In genomic region chrX:43504394-43504793, GRCh38 we compare ENCODE assay signal across 18 cellular contexts.
"Had no signal": no experiment of that assay in that cellular context is flagged by ENCODE, and none has a peak within 500 bp of the region (broad histone marks: within the 10 kb centered on the region; RNA-seq: fewer than 3 reads in every experiment).

No MANE protein-coding gene starts in this region.

- ATAC-seq: activated CD8-positive, alpha-beta memory T cell treated with anti-CD3 and anti-CD28 coated beads, Interleukin-2, amount 10 ng/mL, durations not matched to agents 7 days and 5 days; stimulated activated naive CD8-positive, alpha-beta T cell treated with anti-CD3 and anti-CD28 coated beads, Interleukin-15, amount 100 ng/mL, for 72 hours; upper lobe of right lung had no signal

- H3K9me3 Mint-ChIP-seq: activated T-helper 2 cell treated with anti-CD3 and anti-CD28 coated beads, Interferon-gamma antibody, Interleukin-2, Interleukin-4, amounts not matched to agents 10 μg/mL and 5 μg/mL and 100 μg/mL, durations not matched to agents 14 hours and 24 hours and 36 hours; stimulated activated naive CD8-positive, alpha-beta T cell treated with anti-CD3 and anti-CD28 coated beads, Interleukin-15, amount 100 ng/mL, for 72 hours had no signal

- H3K4me3 ChIP-seq: esophagus muscularis mucosa, lung, ovary, sigmoid colon, spleen, testis, upper lobe of right lung had no signal

- H3K27me3 Mint-ChIP-seq: activated CD8-positive, alpha-beta memory T cell treated with anti-CD3 and anti-CD28 coated beads, Interleukin-2, amount 10 ng/mL, durations not matched to agents 7 days and 5 days; stimulated activated naive CD8-positive, alpha-beta T cell treated with anti-CD3 and anti-CD28 coated beads, Interleukin-15, amount 100 ng/mL, for 72 hours had no signal

- H3K36me3 ChIP-seq: esophagus muscularis mucosa, ovary, sigmoid colon, spleen, upper lobe of right lung had no signal

- H3K4me1 ChIP-seq: esophagus muscularis mucosa, sigmoid colon, spleen, testis, upper lobe of right lung had no signal

- H3K27me3 ChIP-seq: esophagus muscularis mucosa, ovary, sigmoid colon, testis, upper lobe of right lung had no signal

- H3K9me3 ChIP-seq: esophagus muscularis mucosa, ovary, sigmoid colon, spleen, testis, upper lobe of right lung had no signal

- DNase-seq: activated CD4-positive, alpha-beta T cell treated with anti-CD3 and anti-CD28 coated beads for 1 hour; activated CD4-positive, alpha-beta T cell treated with anti-CD3 and anti-CD28 coated beads, Interleukin-2, amount 50 U/mL, for 48 hours; activated CD8-positive, alpha-beta memory T cell treated with anti-CD3 and anti-CD28 coated beads, Interleukin-2, amount 10 ng/mL, durations not matched to agents 7 days and 5 days; activated naive CD4-positive, alpha-beta T cell treated with anti-CD3 and anti-CD28 coated beads, Interleukin-2, amount 50 U/mL, for 16 hours; activated T-cell treated with anti-CD3 and anti-CD28 coated beads, Interleukin-2, amount 50 U/mL, for 1 hour; hypothalamus; left cardiac atrium; ovary; sigmoid colon; spleen; stimulated activated naive CD8-positive, alpha-beta T cell treated with anti-CD3 and anti-CD28 coated beads, Interleukin-15, amount 100 ng/mL, for 72 hours; T-helper 1 cell; testis; upper lobe of right lung had no signal

- H3K36me3 Mint-ChIP-seq: activated CD8-positive, alpha-beta memory T cell treated with anti-CD3 and anti-CD28 coated beads, Interleukin-2, amount 10 ng/mL, durations not matched to agents 7 days and 5 days had no signal

- H3K27ac ChIP-seq: esophagus muscularis mucosa, ovary, sigmoid colon, spleen, testis, upper lobe of right lung, VCaP had no signal

- H3K4me1 Mint-ChIP-seq: stimulated activated naive CD8-positive, alpha-beta T cell treated with anti-CD3 and anti-CD28 coated beads, Interleukin-15, amount 100 ng/mL, for 72 hours had no signal

- H3K27ac Mint-ChIP-seq: activated CD8-positive, alpha-beta memory T cell treated with anti-CD3 and anti-CD28 coated beads, Interleukin-2, amount 10 ng/mL, durations not matched to agents 7 days and 5 days; activated T-helper 2 cell treated with anti-CD3 and anti-CD28 coated beads, Interferon-gamma antibody, Interleukin-2, Interleukin-4, amounts not matched to agents 10 μg/mL and 5 μg/mL and 100 μg/mL, durations not matched to agents 14 hours and 24 hours and 36 hours had no signal

- H3K4me3 Mint-ChIP-seq: activated CD8-positive, alpha-beta memory T cell treated with anti-CD3 and anti-CD28 coated beads, Interleukin-2, amount 10 ng/mL, durations not matched to agents 7 days and 5 days; stimulated activated naive CD8-positive, alpha-beta T cell treated with anti-CD3 and anti-CD28 coated beads, Interleukin-15, amount 100 ng/mL, for 72 hours had no signal
